ENCODE assay signal across 26 cellular contexts in genomic region chr9:90854637-90855036, GRCh38. TPM values are rescaled to one million over a fixed set of nuclear protein-coding genes. Genes with fewer than 3 reads are reported as not detected.
DNase-seq lines count a peak whose midpoint lies in the region; ATAC-seq and TF ChIP-seq lines count a peak whose summit lies in the region.
"Had no signal": no experiment of that assay in that cellular context is flagged by ENCODE, and none has a peak within 500 bp of the region (broad histone marks: within the 10 kb centered on the region; RNA-seq: fewer than 3 reads in every experiment).

No MANE protein-coding gene starts in this region.

- H3K9ac ChIP-seq in parathyroid adenoma = no peak overlapping the region
- H3K9ac ChIP-seq: GM23248 had no signal

- no peak overlapping the region for H3K27ac Mint-ChIP-seq in T-helper 2 cell treated with Interferon-gamma antibody and Interleukin-4, amounts not matched to agents 5 μg/mL and 100 μg/mL, for 36 hours
- H3K27ac Mint-ChIP-seq: stimulated activated naive CD8-positive, alpha-beta T cell treated with anti-CD3 and anti-CD28 coated beads, Interleukin-15, Interleukin-2, amounts not matched to agents 100 ng/mL and 50 ng/mL, for 24 hours had no signal

- H3K27me3 Mint-ChIP-seq in T-helper 2 cell treated with Interferon-gamma antibody and Interleukin-4, amounts not matched to agents 5 μg/mL and 100 μg/mL, for 36 hours (ENCODE audit: low read depth) = peaks cover 25% of the 10 kb centered on the region
- H3K27me3 Mint-ChIP-seq: stimulated activated naive CD8-positive, alpha-beta T cell treated with anti-CD3 and anti-CD28 coated beads, Interleukin-15, Interleukin-2, amounts not matched to agents 100 ng/mL and 50 ng/mL, for 24 hours had no signal

- peaks cover 3% of the 10 kb centered on the region for H3K79me2 ChIP-seq in parathyroid adenoma

- no peak overlapping the region for H2AFZ ChIP-seq in parathyroid adenoma
- H2AFZ ChIP-seq: GM23248 had no signal

- H3K36me3 ChIP-seq in RWPE2 (ENCODE audit: low read depth) = no peaks in the 10 kb centered on the region
- H3K36me3 ChIP-seq in parathyroid adenoma (ENCODE audit: control insufficient read depth, insufficient read depth, low read length) = no peaks in the 10 kb centered on the region
- H3K36me3 ChIP-seq: thyroid gland had no signal

- TF ChIP-seq CTCF in RWPE2 (IDR thresholded peaks at IDR 0.05; ENCODE audit: poor library complexity, severe bottlenecking) (no peak), parathyroid adenoma (IDR thresholded peaks at IDR 0.05) (no peak)

- H3K9me3 ChIP-seq in RWPE2 (ENCODE audit: severe bottlenecking) = no peaks in the 10 kb centered on the region
- H3K9me3 ChIP-seq in parathyroid adenoma (ENCODE audit: control insufficient read depth, low read length) = no peaks in the 10 kb centered on the region
- H3K9me3 ChIP-seq: heart left ventricle, thyroid gland had no signal

- H3K27me3 ChIP-seq in RWPE2 (ENCODE audit: insufficient read depth, poor library complexity, severe bottlenecking) (no peaks in the 10 kb centered on the region), parathyroid adenoma (ENCODE audit: control insufficient read depth, insufficient read depth, low read length) (no peaks in the 10 kb centered on the region)
- H3K27me3 ChIP-seq: heart left ventricle, thyroid gland had no signal

- H3K4me3 ChIP-seq in RWPE2 (ENCODE audit: severe bottlenecking) = no peak overlapping the region
- H3K4me3 ChIP-seq in parathyroid adenoma (ENCODE audit: low read depth, low read length) = no peak overlapping the region
- H3K4me3 ChIP-seq: GM23248, heart left ventricle, thyroid gland had no signal

- no peak overlapping the region for H3K27ac ChIP-seq in RWPE2 (ENCODE audit: poor library complexity, severe bottlenecking)
- peak overlapping the region; percentile 69 for H3K27ac ChIP-seq in parathyroid adenoma
- H3K27ac ChIP-seq: GM23248, heart left ventricle, thyroid gland had no signal

- H3K4me2 ChIP-seq in parathyroid adenoma (ENCODE audit: low read length) = peak overlapping the region; percentile 36

- H3K4me1 ChIP-seq in RWPE2 (ENCODE audit: insufficient read depth, poor library complexity, severe bottlenecking) = peaks cover 10% of the 10 kb centered on the region
- peaks cover 50% of the 10 kb centered on the region for H3K4me1 ChIP-seq in parathyroid adenoma

- peak; percentile 86 for ATAC-seq in RWPE2 (ENCODE audit: low read depth)
- ATAC-seq: activated CD4-positive, CD25-positive, alpha-beta regulatory T cell treated with anti-CD3 and anti-CD28 coated beads, Interleukin-2, amount 50 U/mL, for 24 hours; heart left ventricle; naive thymus-derived CD4-positive, alpha-beta T cell; right cardiac atrium had no signal

- peaks cover 2% of the 10 kb centered on the region for H3K4me1 Mint-ChIP-seq in T-helper 2 cell treated with Interferon-gamma antibody and Interleukin-4, amounts not matched to agents 5 μg/mL and 100 μg/mL, for 36 hours (ENCODE audit: low read depth)

- no peaks in the 10 kb centered on the region for H3K9me3 Mint-ChIP-seq in T-helper 2 cell treated with Interferon-gamma antibody and Interleukin-4, amounts not matched to agents 5 μg/mL and 100 μg/mL, for 36 hours
- H3K9me3 Mint-ChIP-seq: naive thymus-derived CD4-positive, alpha-beta T cell; stimulated activated naive CD8-positive, alpha-beta T cell treated with anti-CD3 and anti-CD28 coated beads, Interleukin-15, Interleukin-2, amounts not matched to agents 100 ng/mL and 50 ng/mL, for 24 hours had no signal

- DNase-seq in NCI-H2171 treated with DMSO at 0.1 percent for 48 hours (lab: John Stamatoyannopoulos, UW) = peak; percentile 64
- DNase-seq in NCI-H2171 (lab: John Stamatoyannopoulos, UW) = no peak
- DNase-seq in NCI-H146 (lab: John Stamatoyannopoulos, UW) = peak; percentile 75
- DNase-seq in RWPE2 (ENCODE audit: low spot score) = no peak
- no peak for DNase-seq in T-helper 2 cell treated with Interferon-gamma antibody and Interleukin-4, amounts not matched to agents 5 μg/mL and 100 μg/mL, for 36 hours (ENCODE audit: low spot score)
- DNase-seq in SK-N-DZ (ENCODE audit: low spot score) = no peak
- DNase-seq in HK-2 (ENCODE audit: unreplicated experiment) = no peak
- DNase-seq: activated naive CD4-positive, alpha-beta T cell treated with anti-CD3 and anti-CD28 coated beads, Interleukin-2, amount 50 U/mL, for 16 hours; Calu3; caudate nucleus; dermis blood vessel endothelial cell; EL; GM23248; heart left ventricle; naive thymus-derived CD4-positive, alpha-beta T cell; NCI-H1105; NCI-H446; right cardiac atrium; Right ventricle myocardium superior; stimulated activated CD4-positive, alpha-beta T cell treated with anti-CD3 and anti-CD28 coated beads, Interleukin-4, amount 100 ng/mL, for 4 hours; SW 1271; thyroid gland had no signal

- no peak overlapping the region for H3K4me3 Mint-ChIP-seq in T-helper 2 cell treated with Interferon-gamma antibody and Interleukin-4, amounts not matched to agents 5 μg/mL and 100 μg/mL, for 36 hours
- H3K4me3 Mint-ChIP-seq: naive thymus-derived CD4-positive, alpha-beta T cell; stimulated activated naive CD8-positive, alpha-beta T cell treated with anti-CD3 and anti-CD28 coated beads, Interleukin-15, Interleukin-2, amounts not matched to agents 100 ng/mL and 50 ng/mL, for 24 hours had no signal

- no peaks in the 10 kb centered on the region for H3K36me3 Mint-ChIP-seq in T-helper 2 cell treated with Interferon-gamma antibody and Interleukin-4, amounts not matched to agents 5 μg/mL and 100 μg/mL, for 36 hours (ENCODE audit: low read depth)
- H3K36me3 Mint-ChIP-seq: naive thymus-derived CD4-positive, alpha-beta T cell had no signal

RNA-seq across cellular contexts. Expression of gene SYK, which starts 53.0 kb away (rescaled TPM):
- polyA plus RNA-seq in SK-N-DZ (2014; cell fraction: cytosol; rRNA removed) = 0.01 TPM in 1 of 2 replicates, not detected in the other
- polyA plus RNA-seq in SK-N-DZ (2014; cell fraction: nucleus; rRNA removed) = not detected in 2 replicates
- polyA plus RNA-seq: BJ, GM23248 had no signal

Comparison
In these comparisons a context has a peak if more than half of its experiments do, and no peak if none do; other contexts are left out.
1. DNase-seq: peak in NCI-H2171 treated with DMSO at 0.1 percent for 48 hours (single experiment) and NCI-H146 (single experiment); none in NCI-H2171 (single experiment), RWPE2 (single experiment), T-helper 2 cell treated with Interferon-gamma antibody and Interleukin-4, amounts not matched to agents 5 μg/mL and 100 μg/mL, for 36 hours (single experiment), SK-N-DZ (single experiment) and HK-2 (single experiment).